ENCODE assay signal across 14 cellular contexts in genomic region chr13:32264407-32264806, GRCh38. TPM values are rescaled to one million over a fixed set of nuclear protein-coding genes. Genes with fewer than 3 reads are reported as not detected.
DNase-seq lines count a peak whose midpoint lies in the region; ATAC-seq, FAIRE-seq and TF ChIP-seq lines count a peak whose summit lies in the region.
"Had no signal": no experiment of that assay in that cellular context is flagged by ENCODE, and none has a peak within 500 bp of the region (broad histone marks: within the 10 kb centered on the region; RNA-seq: fewer than 3 reads in every experiment).

No MANE protein-coding gene starts in this region.

- H3K18ac ChIP-seq in neuronal stem cell (ENCODE audit: low read length), result no peak overlapping the region

- H3K36me3 Mint-ChIP-seq in astrocyte (ENCODE audit: low read depth, unreplicated experiment), result no peaks in the 10 kb centered on the region
- H3K36me3 Mint-ChIP-seq in effector memory CD8-positive, alpha-beta T cell (ENCODE audit: insufficient read depth), result peaks cover 19% of the 10 kb centered on the region
- peaks cover 20% of the 10 kb centered on the region for H3K36me3 Mint-ChIP-seq in CD4-positive, alpha-beta T cell (ENCODE audit: low read depth)

- DNase-seq in EL, result peak; percentile 24
- DNase-seq in astrocyte (ENCODE audit: low read depth), result peak; percentile 30
- DNase-seq in glomerular endothelial cell (ENCODE audit: extremely low read depth, low read depth, low spot score), result peak; percentile 90
- peak; percentile 49 to 58 for DNase-seq in psoas muscle
- no peak for DNase-seq in effector memory CD8-positive, alpha-beta T cell
- no peak for DNase-seq in SHP77 treated with DMSO at 0.1 percent for 48 hours (lab: John Stamatoyannopoulos, UW)
- DNase-seq in neuronal stem cell (ENCODE audit: low spot score), result no peak
- DNase-seq in CD4-positive, alpha-beta T cell, result no peak
- DNase-seq: activated CD8-positive, alpha-beta memory T cell treated with anti-CD3 and anti-CD28 coated beads, Interleukin-2, amount 50 U/mL, for 4 hours; mucosa of descending colon; NCI-H1694 treated with DMSO at 0.1 percent for 48 hours had no signal

- no peak overlapping the region for H2AK5ac ChIP-seq in neuronal stem cell (ENCODE audit: low read depth, low read length)

- H3K9ac ChIP-seq in astrocyte (ENCODE audit: low read length) (no peak overlapping the region), neuronal stem cell (ENCODE audit: low read depth, low read length, poor library complexity) (no peak overlapping the region)

- no peak overlapping the region for H4K8ac ChIP-seq in neuronal stem cell (ENCODE audit: low read depth, low read length)

- H3K27me3 ChIP-seq in astrocyte (ENCODE audit: insufficient read depth, low read length) (no peaks in the 10 kb centered on the region), psoas muscle (ENCODE audit: insufficient read depth in 3 of 3, low read length in 2 of 3) (no peaks in the 10 kb centered on the region), neuronal stem cell (ENCODE audit: control insufficient read depth in 3 of 3, insufficient read depth in 3 of 3, low read depth in 1 of 3, low read length in 3 of 3) (no peaks in the 10 kb centered on the region)
- no peaks in the 10 kb centered on the region for H3K27me3 ChIP-seq in CD4-positive, alpha-beta T cell (ENCODE audit: control insufficient read depth, insufficient read depth, low read length)

- no peaks in the 10 kb centered on the region for H4K20me1 ChIP-seq in astrocyte (ENCODE audit: insufficient read depth, low read length)

- H3K9me3 ChIP-seq in astrocyte (ENCODE audit: insufficient read depth, low read depth, low read length) (no peaks in the 10 kb centered on the region), psoas muscle (no peaks in the 10 kb centered on the region), neuronal stem cell (replicated peaks in 1 of 2; ENCODE audit: control insufficient read depth in 2 of 2, insufficient read depth in 1 of 2, low read depth in 1 of 2, low read length in 2 of 2) (no peaks in the 10 kb centered on the region)
- no peaks in the 10 kb centered on the region for H3K9me3 ChIP-seq in CD4-positive, alpha-beta T cell (ENCODE audit: control insufficient read depth, low read length)
- H3K9me3 ChIP-seq: mucosa of descending colon had no signal

- peak in 1 of 4 donors; percentile 30 for ATAC-seq in psoas muscle
- no peak for ATAC-seq in effector memory CD8-positive, alpha-beta T cell (replicated peaks)
- ATAC-seq in CD4-positive, alpha-beta T cell (ENCODE audit: poor library complexity), result no peak
- ATAC-seq: mucosa of descending colon had no signal

- H2BK120ac ChIP-seq in neuronal stem cell (ENCODE audit: low read depth, low read length), result no peak overlapping the region

- no peak overlapping the region for H3K23ac ChIP-seq in neuronal stem cell (ENCODE audit: low read depth, low read length, poor library complexity)

- peaks cover 17% of the 10 kb centered on the region for H3K4me1 ChIP-seq in astrocyte (ENCODE audit: insufficient read depth, low read length)
- H3K4me1 ChIP-seq in psoas muscle, result peaks cover 12% of the 10 kb centered on the region
- H3K4me1 ChIP-seq in neuronal stem cell (ENCODE audit: control insufficient read depth in 2 of 2, insufficient read depth in 1 of 2, low read depth in 1 of 2, low read length in 2 of 2), result no peaks in the 10 kb centered on the region

- peak overlapping the region; percentile 60 for H3K4me3 Mint-ChIP-seq in astrocyte (ENCODE audit: unreplicated experiment)
- no peak overlapping the region for H3K4me3 Mint-ChIP-seq in effector memory CD8-positive, alpha-beta T cell
- H3K4me3 Mint-ChIP-seq in CD4-positive, alpha-beta T cell, result no peak overlapping the region
- H3K4me3 Mint-ChIP-seq: brain; T-helper 2 cell treated with Interferon-gamma antibody and Interleukin-4, amounts not matched to agents 5 μg/mL and 100 μg/mL, for 36 hours had no signal

- no peak overlapping the region for H2BK15ac ChIP-seq in neuronal stem cell (ENCODE audit: low read length)

- no peak overlapping the region for H2BK12ac ChIP-seq in neuronal stem cell (ENCODE audit: low read length)

- no peak overlapping the region for H4K91ac ChIP-seq in neuronal stem cell (ENCODE audit: low read depth, low read length, poor library complexity)

- H3K4ac ChIP-seq in neuronal stem cell (ENCODE audit: low read length), result no peak overlapping the region

- no peak for TF ChIP-seq CTCF in astrocyte (IDR thresholded peaks at IDR 0.05; ENCODE audit: insufficient read depth, low read depth, low read length)
- TF ChIP-seq CTCF in psoas muscle (IDR thresholded peaks at IDR 0.05), result no peak
- TF ChIP-seq CTCF in CD4-positive, alpha-beta T cell (IDR thresholded peaks at IDR 0.05), result no peak

- H3K4me3 ChIP-seq in astrocyte (ENCODE audit: insufficient read depth, low read depth, low read length) (no peak overlapping the region), psoas muscle (no peak overlapping the region), neuronal stem cell (ENCODE audit: low read length in 2 of 2) (no peak overlapping the region)
- H3K4me3 ChIP-seq: mucosa of descending colon had no signal

- peak overlapping the region; percentile 34 for H3K27ac Mint-ChIP-seq in astrocyte (ENCODE audit: unreplicated experiment)
- no peak overlapping the region for H3K27ac Mint-ChIP-seq in effector memory CD8-positive, alpha-beta T cell
- H3K27ac Mint-ChIP-seq in CD4-positive, alpha-beta T cell, result no peak overlapping the region
- H3K27ac Mint-ChIP-seq: T-helper 2 cell treated with Interferon-gamma antibody and Interleukin-4, amounts not matched to agents 5 μg/mL and 100 μg/mL, for 36 hours had no signal

- CTCF ChIA-PET in CD4-positive, alpha-beta T cell (lab: Charles Lee), result interaction anchor here (1.8 kb wide), 1 partner anchor 28 kb away, joined by 3 read pairs; no protein-coding TSS in a partner anchor

- intact Hi-C loops in psoas muscle (cut with DNase I), result no loop called here
- intact Hi-C loops in CD4-positive, alpha-beta T cell (cut with DNase I, micrococcal nuclease), result loop anchor here in 1 of 2 experiments (10.0 kb wide), 1 partner anchor 1460 kb away; no protein-coding TSS in a partner anchor

- no peak overlapping the region for H2BK5ac ChIP-seq in neuronal stem cell (ENCODE audit: low read length)

- POLR2A ChIA-PET in CD4-positive, alpha-beta T cell (lab: Charles Lee), result no interaction called here

- H3K14ac ChIP-seq in neuronal stem cell (ENCODE audit: low read length), result no peak overlapping the region

- no peak overlapping the region for H3K27ac ChIP-seq in astrocyte (ENCODE audit: low read depth, low read length)
- peak overlapping the region; percentile 59 for H3K27ac ChIP-seq in psoas muscle
- no peak overlapping the region for H3K27ac ChIP-seq in neuronal stem cell (replicated peaks; ENCODE audit: low read length)
- H3K27ac ChIP-seq in CD4-positive, alpha-beta T cell (ENCODE audit: low read depth, low read length), result no peak overlapping the region

- H2AFZ ChIP-seq in astrocyte (ENCODE audit: low read depth, low read length) (no peak overlapping the region), neuronal stem cell (ENCODE audit: low read length) (no peak overlapping the region)

- H3K4me2 ChIP-seq in astrocyte (ENCODE audit: low read length), result no peak overlapping the region
- no peak overlapping the region for H3K4me2 ChIP-seq in neuronal stem cell (ENCODE audit: insufficient read depth, low read length, poor library complexity, severe bottlenecking)

- H3K79me2 ChIP-seq in astrocyte (ENCODE audit: insufficient read depth, low read length), result no peaks in the 10 kb centered on the region

- peaks cover 28% of the 10 kb centered on the region for H3K4me1 Mint-ChIP-seq in astrocyte (ENCODE audit: low read depth, unreplicated experiment)
- H3K4me1 Mint-ChIP-seq in effector memory CD8-positive, alpha-beta T cell (ENCODE audit: low read depth in 2 of 2), result no peaks in the 10 kb centered on the region
- no peaks in the 10 kb centered on the region for H3K4me1 Mint-ChIP-seq in CD4-positive, alpha-beta T cell (ENCODE audit: low read depth)

- no peaks in the 10 kb centered on the region for H3K9me3 Mint-ChIP-seq in astrocyte (ENCODE audit: unreplicated experiment)
- H3K9me3 Mint-ChIP-seq in effector memory CD8-positive, alpha-beta T cell, result no peaks in the 10 kb centered on the region
- no peaks in the 10 kb centered on the region for H3K9me3 Mint-ChIP-seq in CD4-positive, alpha-beta T cell
- H3K9me3 Mint-ChIP-seq: brain; T-helper 2 cell treated with Interferon-gamma antibody and Interleukin-4, amounts not matched to agents 5 μg/mL and 100 μg/mL, for 36 hours had no signal

- H3K79me1 ChIP-seq in neuronal stem cell (ENCODE audit: low read depth, low read length), result no peaks in the 10 kb centered on the region

- H3K27me3 Mint-ChIP-seq in astrocyte (ENCODE audit: low read depth, unreplicated experiment), result no peaks in the 10 kb centered on the region
- no peaks in the 10 kb centered on the region for H3K27me3 Mint-ChIP-seq in effector memory CD8-positive, alpha-beta T cell
- no peaks in the 10 kb centered on the region for H3K27me3 Mint-ChIP-seq in CD4-positive, alpha-beta T cell
- H3K27me3 Mint-ChIP-seq: brain had no signal

- no peaks in the 10 kb centered on the region for H3K36me3 ChIP-seq in astrocyte (ENCODE audit: insufficient read depth, low read length)
- peaks cover 8 to 71% of the 10 kb centered on the region in 2 donors for H3K36me3 ChIP-seq in psoas muscle (ENCODE audit: insufficient read depth in 1 of 2, low read depth in 1 of 2)
- peaks cover 0 to 4% of the 10 kb centered on the region in 2 donors for H3K36me3 ChIP-seq in neuronal stem cell (replicated peaks in 1 of 2; ENCODE audit: control insufficient read depth in 2 of 2, insufficient read depth in 2 of 2, low read length in 2 of 2)

- no peak for FAIRE-seq in astrocyte (lab: Jason Lieb, UNC)

RNA-seq across cellular contexts. Expression of gene ZAR1L, which starts 50.8 kb away (rescaled TPM):
- not detected in 2 replicates for total RNA-seq in astrocyte
- total RNA-seq in glomerular endothelial cell, result not detected in 2 replicates
- not detected for total RNA-seq in psoas muscle
- polyA plus RNA-seq in psoas muscle, result not detected
- polyA plus RNA-seq in neuronal stem cell (2013, experiment 1 of 2), result 0.11 TPM
- polyA plus RNA-seq in neuronal stem cell (2013, experiment 2 of 2), result 0.11 TPM
- not detected for total RNA-seq in CD4-positive, alpha-beta T cell
- total RNA-seq: G401, mucosa of descending colon had no signal

RNA-seq across cellular contexts. Expression of gene BRCA2, which starts 50.9 kb away (rescaled TPM):
- total RNA-seq in astrocyte (3.4 and 6.4 TPM in 2 replicates), glomerular endothelial cell (1.8 and 3.9 TPM in 2 replicates), psoas muscle (under 1 TPM; 0.11 to 0.34 (median 0.20) TPM)
- under 1 TPM; 0.01 to 0.09 (median 0.07) TPM for polyA plus RNA-seq in psoas muscle
- 5.9 TPM for polyA plus RNA-seq in neuronal stem cell (2013, experiment 1 of 2)
- polyA plus RNA-seq in neuronal stem cell (2013, experiment 2 of 2), result 5.6 TPM
- 1 to 10 TPM; 1.9 to 2.4 TPM for total RNA-seq in CD4-positive, alpha-beta T cell

Comparison
In these comparisons a context has a peak if more than half of its experiments do, and no peak if none do; other contexts are left out.
1. DNase-seq: peak in EL (single experiment), astrocyte (single experiment), glomerular endothelial cell (single experiment) and psoas muscle (2 of 2); none in effector memory CD8-positive, alpha-beta T cell (0 of 3), SHP77 treated with DMSO at 0.1 percent for 48 hours (single experiment), neuronal stem cell (single experiment) and CD4-positive, alpha-beta T cell (0 of 10).